In genomic region chr4:6418193-6418755, GRCh38 we compare ENCODE assay signal across 15 cellular contexts. TPM values are rescaled to one million over a fixed set of nuclear protein-coding genes. Genes with fewer than 3 reads are reported as not detected.
A peak's percentile ranks its signal among the peaks of the same experiment; 100 is the strongest.
DNase-seq lines count a peak whose midpoint lies in the region; ATAC-seq, FAIRE-seq and TF ChIP-seq lines count a peak whose summit lies in the region.
"Had no signal": no experiment of that assay in that cellular context is flagged by ENCODE, and none has a peak within 500 bp of the region (broad histone marks: within the 10 kb centered on the region; RNA-seq: fewer than 3 reads in every experiment).

No MANE protein-coding gene starts in this region.

- 0 out of 2 replicates have a peak overlapping the region, but pooled peaks have one; percentile 12 for H2BK15ac ChIP-seq in H1 (ENCODE audit: low read length)
- H2BK15ac ChIP-seq in mesendoderm (replicated peaks; ENCODE audit: low read depth), result no peak overlapping the region

- no peaks in the 10 kb centered on the region; the same call in 1 of the 2 replicates for H3K23me2 ChIP-seq in H1 (ENCODE audit: low read depth, low read length)

- no peaks in the 10 kb centered on the region for H3K9me3 Mint-ChIP-seq in activated CD8-positive, alpha-beta T cell treated with anti-CD3 and anti-CD28 coated beads, Interleukin-2, amount 10 ng/mL, durations not matched to agents 7 days and 5 days (ENCODE audit: insufficient read depth)
- H3K9me3 Mint-ChIP-seq: GM23338, H9 had no signal

- intact Hi-C loops in HepG2 (cut with micrococcal nuclease; ENCODE audit: unreplicated experiment), result no loop called here
- intact Hi-C loops in right lobe of liver (cut with DNase I), result no loop called here
- intact Hi-C loops in upper lobe of right lung (cut with DNase I), result no loop called here

- H3K56ac ChIP-seq in H1 (replicated peaks; ENCODE audit: insufficient read length, low read depth, low read length) (no peak overlapping the region), mesendoderm (ENCODE audit: low read length) (no peak overlapping the region)

- 47% methylated on average over 6 of the region's 9 CpGs for WGBS in HepG2 (ENCODE audit: low lambda C conversion rate)
- WGBS in right lobe of liver (ENCODE audit: insufficient coverage, low coverage, low lambda C conversion rate, missing lambda C conversion rate), result 71% methylated on average over 5 of the region's 9 CpGs
- 83% methylated on average over 9 of the region's 9 CpGs; no CpG with 5 or more reads in 1 of the 2 experiments for WGBS in H1 (ENCODE audit: extremely low coverage in 1 of 2, insufficient coverage in 1 of 2, insufficient read length in 1 of 2, insufficient replicate concordance in 2 of 2, low coverage in 1 of 2, low lambda C conversion rate in 2 of 2, missing lambda C conversion rate in 1 of 2), 2 experiments
- WGBS in mesendoderm (ENCODE audit: extremely low coverage, insufficient coverage, low lambda C conversion rate), result no CpG with 5 or more reads among the region's 9 CpGs

- POLR2A ChIA-PET in HepG2 (lab: Yijun Ruan, JAX), result no interaction called here
- POLR2A ChIA-PET in H1 (lab: Charles Lee; ENCODE audit: partially characterized antibody), result no interaction called here
- POLR2A ChIA-PET in activated CD8-positive, alpha-beta T cell treated with anti-CD3 and anti-CD28 coated beads, Interleukin-2, amount 10 ng/mL, durations not matched to agents 7 days and 5 days (lab: Charles Lee), result no interaction called here

- no peak overlapping the region for H3K4me3 Mint-ChIP-seq in activated CD8-positive, alpha-beta T cell treated with anti-CD3 and anti-CD28 coated beads, Interleukin-2, amount 10 ng/mL, durations not matched to agents 7 days and 5 days
- H3K4me3 Mint-ChIP-seq: CD4-positive, alpha-beta memory T cell; GM23338; H9 had no signal

- TF ChIP-seq EP300 in HepG2 (IDR thresholded peaks at IDR 0.05; ENCODE audit: low read depth in 2 of 2, low read length in 2 of 2), result no peak
- no peak for TF ChIP-seq EP300 in HepG2 (CRISPR knock-in tag; IDR thresholded peaks at IDR 0.05; ENCODE audit: borderline replicate concordance)
- TF ChIP-seq EP300 in H1 (IDR thresholded peaks at IDR 0.05; ENCODE audit: borderline replicate concordance in 1 of 2, low read depth in 2 of 2, low read length in 2 of 2), result no peak

- H3K9ac ChIP-seq in HepG2 (ENCODE audit: insufficient read depth, low read depth, low read length) (no peak overlapping the region), H1 (replicated peaks in 1 of 4; ENCODE audit: extremely low read depth in 1 of 4, low read depth in 3 of 4, low read length in 3 of 4) (no peak overlapping the region), mesendoderm (ENCODE audit: low read length) (no peak overlapping the region)

- peaks cover 2% of the 10 kb centered on the region for H3K27me3 Mint-ChIP-seq in activated CD8-positive, alpha-beta T cell treated with anti-CD3 and anti-CD28 coated beads, Interleukin-2, amount 10 ng/mL, durations not matched to agents 7 days and 5 days (ENCODE audit: low read depth)

- no peak overlapping the region for H2BK20ac ChIP-seq in H1 (ENCODE audit: low read length)

- no peaks in the 10 kb centered on the region for H3K36me3 Mint-ChIP-seq in activated CD8-positive, alpha-beta T cell treated with anti-CD3 and anti-CD28 coated beads, Interleukin-2, amount 10 ng/mL, durations not matched to agents 7 days and 5 days (ENCODE audit: low read depth)
- H3K36me3 Mint-ChIP-seq: CD4-positive, alpha-beta memory T cell had no signal

- H3K4me2 ChIP-seq in HepG2 (ENCODE audit: low read depth, low read length) (no peak overlapping the region), H1 (ENCODE audit: insufficient read depth in 1 of 2, low read depth in 2 of 2, low read length in 2 of 2) (no peak overlapping the region), mesendoderm (ENCODE audit: low read length) (no peak overlapping the region)
- H3K4me2 ChIP-seq: GM23338 had no signal

- TF ChIP-seq POLR2A in HepG2 (IDR thresholded peaks at IDR 0.05; ENCODE audit: insufficient read depth in 1 of 2, low read depth in 2 of 2, low read length in 2 of 2), result no peak
- TF ChIP-seq POLR2A in right lobe of liver (IDR thresholded peaks at IDR 0.05), result no peak
- TF ChIP-seq POLR2A in H1 (IDR thresholded peaks at IDR 0.05; ENCODE audit: control extremely low read depth in 1 of 2, low read depth in 2 of 2, low read length in 2 of 2), result no peak

- no peaks in the 10 kb centered on the region for H4K20me1 ChIP-seq in HepG2 (ENCODE audit: insufficient read depth, low read length)
- peaks cover 0 to 2% of the 10 kb centered on the region in 2 experiments for H4K20me1 ChIP-seq in H1 (replicated peaks in 1 of 2; ENCODE audit: control insufficient read depth in 1 of 2, insufficient read depth in 2 of 2, low read length in 2 of 2)

- no TSS peak for BruUV-seq in HepG2 (replicated peaks; lab: Mats Ljungman, UMichigan)

- H3K18ac ChIP-seq in H1 (ENCODE audit: extremely low read depth, low read length) (no peak overlapping the region), mesendoderm (ENCODE audit: low read length) (no peak overlapping the region)

- H3K79me2 ChIP-seq in HepG2 (ENCODE audit: insufficient read depth, low read length) (no peaks in the 10 kb centered on the region), H1 (ENCODE audit: control insufficient read depth in 1 of 2, insufficient read depth in 2 of 2, low read length in 2 of 2) (no peaks in the 10 kb centered on the region), mesendoderm (ENCODE audit: control insufficient read depth, insufficient read depth, low read length) (no peaks in the 10 kb centered on the region)

- no peak for TF ChIP-seq RAD21 in HepG2 (CRISPR knock-in tag; IDR thresholded peaks at IDR 0.05)
- no peak for TF ChIP-seq RAD21 in H1 (IDR thresholded peaks at IDR 0.05 in 1 of 2, conservative IDR thresholded peaks at IDR 0.05 in 1 of 2; ENCODE audit: low read depth in 2 of 2, low read length in 2 of 2)

- no peak overlapping the region for H3K23ac ChIP-seq in H1 (ENCODE audit: insufficient read length)
- H3K23ac ChIP-seq in mesendoderm (ENCODE audit: low read length), result no peak overlapping the region

- H4K5ac ChIP-seq in H1 (ENCODE audit: insufficient read length, low read depth, low read length), result no peak overlapping the region
- H4K5ac ChIP-seq in mesendoderm (ENCODE audit: low read length), result no peak overlapping the region

- no peak for FAIRE-seq in HepG2 (lab: Jason Lieb, UNC)
- no peak for FAIRE-seq in H1 (lab: Jason Lieb, UNC)
- FAIRE-seq: GM12891 had no signal

- H3K4me1 ChIP-seq in HepG2 (ENCODE audit: insufficient read depth, low read length) (no peaks in the 10 kb centered on the region), right lobe of liver (no peaks in the 10 kb centered on the region), H1 (replicated peaks in 1 of 4; ENCODE audit: control insufficient read depth in 3 of 4, insufficient read depth in 4 of 4, low read length in 3 of 4) (peaks cover 0 to 23% (median 17%) of the 10 kb centered on the region in 4 experiments; a peak in 6 of 7 replicates), mesendoderm (ENCODE audit: control insufficient read depth, low read depth, low read length) (no peaks in the 10 kb centered on the region), upper lobe of right lung (no peaks in the 10 kb centered on the region)

- H4K8ac ChIP-seq in H1 (ENCODE audit: extremely low read depth, insufficient read depth, low read length) (no peak overlapping the region; the same call in 1 of the 2 replicates), mesendoderm (ENCODE audit: low read depth, low read length) (no peak overlapping the region)

- H3K79me1 ChIP-seq in H1 (ENCODE audit: low read depth, low read length) (no peaks in the 10 kb centered on the region), mesendoderm (ENCODE audit: low read length) (no peaks in the 10 kb centered on the region)

- H3K4ac ChIP-seq in H1 (replicated peaks; ENCODE audit: insufficient read length, low read depth, low read length) (no peak overlapping the region), mesendoderm (ENCODE audit: low read depth, low read length) (no peak overlapping the region)

- H3K9me3 ChIP-seq in HepG2 (ENCODE audit: low read length), result no peaks in the 10 kb centered on the region
- H3K9me3 ChIP-seq in right lobe of liver, result no peaks in the 10 kb centered on the region
- no peaks in the 10 kb centered on the region for H3K9me3 ChIP-seq in H1 (ENCODE audit: insufficient read depth in 2 of 2, low read depth in 1 of 2, low read length in 1 of 2)
- H3K9me3 ChIP-seq in upper lobe of right lung, result no peaks in the 10 kb centered on the region

- no peak for DNase-seq in HepG2 (ENCODE audit: low spot score)
- no peak for DNase-seq in right lobe of liver
- no peak for DNase-seq in H1 (ENCODE audit: low read depth in 1 of 2, low spot score in 2 of 2)
- peak; percentile 5 for DNase-seq in mesendoderm
- peak; percentile 46 for DNase-seq in upper lobe of right lung
- DNase-seq in kidney glomerular epithelial cell (lab: John Stamatoyannopoulos, UW), result no peak
- DNase-seq in activated CD8-positive, alpha-beta T cell treated with anti-CD3 and anti-CD28 coated beads, Interleukin-2, amount 10 ng/mL, durations not matched to agents 7 days and 5 days, result no peak
- no peak for DNase-seq in GM03348 (ENCODE audit: low spot score)
- DNase-seq: ACHN; CD4-positive, alpha-beta memory T cell; DMS79; H9 had no signal

- H4K91ac ChIP-seq in H1 (replicated peaks; ENCODE audit: insufficient read length, low read length), result no peak overlapping the region

- ATAC-seq in HepG2 (no peak), right lobe of liver (no peak), upper lobe of right lung (no peak)
- no peak for ATAC-seq in activated CD8-positive, alpha-beta T cell treated with anti-CD3 and anti-CD28 coated beads, Interleukin-2, amount 10 ng/mL, durations not matched to agents 7 days and 5 days
- ATAC-seq: GM23338 had no signal

- CTCF ChIA-PET in HepG2 (lab: Yijun Ruan, JAX; ENCODE audit: low intra/inter-chr PET ratio, low total read pairs), result no interaction called here
- CTCF ChIA-PET in H1 (lab: Charles Lee; ENCODE audit: partially characterized antibody), result interaction anchor here (0.9 to 1.9 kb wide), 4 partner anchors 10 to 86 kb away, joined by 3 to 5 read pairs (median 4); no protein-coding TSS in a partner anchor
- CTCF ChIA-PET in activated CD8-positive, alpha-beta T cell treated with anti-CD3 and anti-CD28 coated beads, Interleukin-2, amount 10 ng/mL, durations not matched to agents 7 days and 5 days (lab: Charles Lee), result interaction anchor here (0.6 kb wide), 1 partner anchor 138 kb away, joined by 3 read pairs; no protein-coding TSS in a partner anchor

- no peak overlapping the region for H3K14ac ChIP-seq in H1 (ENCODE audit: insufficient read length)

- H2BK12ac ChIP-seq in H1 (ENCODE audit: low read depth, low read length), result peak overlapping the region; percentile 20; the same call in 1 of the 2 replicates

- H2BK120ac ChIP-seq in H1 (replicated peaks; ENCODE audit: low read depth, low read length) (no peak overlapping the region), mesendoderm (ENCODE audit: low read depth, low read length) (no peak overlapping the region)

- no peaks in the 10 kb centered on the region for H3K36me3 ChIP-seq in HepG2 (replicated peaks in 1 of 2; ENCODE audit: control insufficient read depth in 1 of 2, insufficient read depth in 2 of 2, low read length in 2 of 2)
- no peaks in the 10 kb centered on the region for H3K36me3 ChIP-seq in right lobe of liver
- no peaks in the 10 kb centered on the region for H3K36me3 ChIP-seq in H1 (ENCODE audit: control insufficient read depth in 2 of 4, insufficient read depth in 4 of 4, low read length in 3 of 4)
- H3K36me3 ChIP-seq in mesendoderm (ENCODE audit: control insufficient read depth, insufficient read depth, low read length), result no peaks in the 10 kb centered on the region
- no peaks in the 10 kb centered on the region for H3K36me3 ChIP-seq in upper lobe of right lung

- H2AK5ac ChIP-seq in H1 (ENCODE audit: low read depth, low read length), result no peak overlapping the region
- no peak overlapping the region for H2AK5ac ChIP-seq in mesendoderm (ENCODE audit: low read length)

- TF ChIP-seq CTCF in HepG2 (CRISPR knock-in tag; IDR thresholded peaks at IDR 0.05), result no peak
- TF ChIP-seq CTCF in right lobe of liver (IDR thresholded peaks at IDR 0.05), result no peak
- TF ChIP-seq CTCF in H1 (IDR thresholded peaks at IDR 0.05; ENCODE audit: control extremely low read depth in 1 of 3, insufficient read depth in 1 of 3, low read depth in 1 of 3, low read length in 3 of 3), result no peak
- no peak for TF ChIP-seq CTCF in upper lobe of right lung (IDR thresholded peaks at IDR 0.05)

- H3K27me3 ChIP-seq in HepG2 (ENCODE audit: control insufficient read depth in 1 of 2, insufficient read depth in 2 of 2, low read length in 2 of 2) (peaks cover 6 to 46% of the 10 kb centered on the region in 2 experiments), right lobe of liver (no peaks in the 10 kb centered on the region), H1 (replicated peaks in 1 of 4; ENCODE audit: control insufficient read depth in 3 of 4, extremely low read depth in 1 of 4, insufficient read depth in 3 of 4, low read length in 3 of 4) (no peaks in the 10 kb centered on the region), mesendoderm (ENCODE audit: insufficient read depth, low read length, poor library complexity) (no peaks in the 10 kb centered on the region), upper lobe of right lung (peaks cover 14% of the 10 kb centered on the region)

- no peak overlapping the region for H3K27ac Mint-ChIP-seq in activated CD8-positive, alpha-beta T cell treated with anti-CD3 and anti-CD28 coated beads, Interleukin-2, amount 10 ng/mL, durations not matched to agents 7 days and 5 days
- H3K27ac Mint-ChIP-seq: CD4-positive, alpha-beta memory T cell; GM23338 had no signal

- H3K4me3 ChIP-seq in HepG2 (replicated peaks in 1 of 3; ENCODE audit: insufficient read depth in 1 of 3, low read depth in 2 of 3, low read length in 3 of 3), result no peak overlapping the region
- H3K4me3 ChIP-seq in right lobe of liver, result no peak overlapping the region
- no peak overlapping the region for H3K4me3 ChIP-seq in H1 (ENCODE audit: extremely low read depth in 1 of 4, insufficient read depth in 2 of 4, low read depth in 3 of 4, low read length in 4 of 4)
- H3K4me3 ChIP-seq in mesendoderm (ENCODE audit: low read length), result no peak overlapping the region
- H3K4me3 ChIP-seq in upper lobe of right lung, result no peak overlapping the region
- H3K4me3 ChIP-seq: GM23338 had no signal

- no peak overlapping the region; the same call in 1 of the 2 replicates for H2BK5ac ChIP-seq in H1 (ENCODE audit: low read depth, low read length)
- H2BK5ac ChIP-seq in mesendoderm (ENCODE audit: low read length), result no peak overlapping the region

- H3K27ac ChIP-seq in HepG2 (ENCODE audit: extremely low read length, insufficient read depth, low read length) (no peak overlapping the region), right lobe of liver (no peak overlapping the region), H1 (ENCODE audit: low read depth, low read length) (no peak overlapping the region), mesendoderm (ENCODE audit: low read depth, low read length) (no peak overlapping the region), upper lobe of right lung (no peak overlapping the region)
- H3K27ac ChIP-seq: C4-2B had no signal

- no peaks in the 10 kb centered on the region for H3K4me1 Mint-ChIP-seq in activated CD8-positive, alpha-beta T cell treated with anti-CD3 and anti-CD28 coated beads, Interleukin-2, amount 10 ng/mL, durations not matched to agents 7 days and 5 days (ENCODE audit: low read depth)
- H3K4me1 Mint-ChIP-seq: CD4-positive, alpha-beta memory T cell had no signal

- H2AFZ ChIP-seq in HepG2 (ENCODE audit: low read length) (no peak overlapping the region), H1 (ENCODE audit: low read length) (no peak overlapping the region)
- H2AFZ ChIP-seq: GM23338 had no signal

- in situ Hi-C loops in HepG2 (cut with HindIII; ENCODE audit: extremely low pct_ligation_motif_present, low pct_unique_long_range_greater_than_20kb), result no loop called here

RNA-seq across cellular contexts. Expression of gene PPP2R2C, which starts 54.1 kb away (rescaled TPM):
- total RNA-seq in HepG2 (2016; rRNA removed; fragmentation: Illumina TruSeq; extraction: Trizol) (0.60 and 1.2 TPM in 2 replicates), right lobe of liver (under 1 TPM in 2 of 6 experiments, not detected in 4; 0.12 to 0.27 TPM), upper lobe of right lung (0.09 TPM)
- 0.18 and 0.30 TPM in 2 replicates for total RNA-seq in HepG2 (2016; cell fraction: cytosol; rRNA removed; fragmentation: Illumina TruSeq; extraction: Trizol; ENCODE audit: low read depth)
- 0.69 and 1.1 TPM in 2 replicates for total RNA-seq in HepG2 (2016; cell fraction: insoluble cytoplasmic fraction; rRNA removed; fragmentation: Illumina TruSeq; extraction: Trizol)
- total RNA-seq in HepG2 (2016; cell fraction: membrane; rRNA removed; fragmentation: Illumina TruSeq; extraction: Trizol), result 0.83 and 1.1 TPM in 2 replicates
- 0.53 and 0.78 TPM in 2 replicates for total RNA-seq in HepG2 (2016; cell fraction: nucleus; rRNA removed; fragmentation: Illumina TruSeq; extraction: Trizol)
- polyA plus RNA-seq in HepG2 (2011; rRNA removed) (7.0 and 8.6 TPM in 2 replicates), H1 (2011; rRNA removed) (6.4 and 7.5 TPM in 2 replicates)
- 7.1 and 8.6 TPM in 2 replicates for polyA plus RNA-seq in HepG2 (2011; cell fraction: cytosol; rRNA removed)
- polyA plus RNA-seq in HepG2 (2011; cell fraction: nucleus; rRNA removed), result 5.4 and 5.9 TPM in 2 replicates
- polyA plus RNA-seq in HepG2 (2012), result 2.1 and 2.2 TPM in 2 replicates
- polyA plus RNA-seq in HepG2 (2016; cell fraction: cytosol; fragmentation: Illumina TruSeq; extraction: Trizol; ENCODE audit: low read depth), result 0.25 and 0.43 TPM in 2 replicates
- 2.3 TPM in 2 replicates for polyA plus RNA-seq in HepG2 (2016; cell fraction: insoluble cytoplasmic fraction; fragmentation: Illumina TruSeq; extraction: Trizol; ENCODE audit: low read depth)
- polyA plus RNA-seq in HepG2 (2016; cell fraction: membrane; fragmentation: Illumina TruSeq; extraction: Trizol; ENCODE audit: low read depth), result 0.92 and 1.3 TPM in 2 replicates
- 2.0 and 2.3 TPM in 2 replicates for polyA plus RNA-seq in HepG2 (2016; cell fraction: nucleus; fragmentation: Illumina TruSeq; extraction: Trizol; ENCODE audit: insufficient read depth, low read depth)
- polyA minus RNA-seq in HepG2 (2011; rRNA and poly(A)+ RNA removed; ENCODE audit: low replicate concordance), result 0.07 and 17.8 TPM in 2 replicates
- 3.9 and 5.6 TPM in 2 replicates for polyA minus RNA-seq in HepG2 (2011; cell fraction: cytosol; rRNA and poly(A)+ RNA removed)
- polyA minus RNA-seq in HepG2 (2011; cell fraction: nucleus; rRNA and poly(A)+ RNA removed), result 6.0 and 6.7 TPM in 2 replicates
- 6.4 and 7.1 TPM in 2 replicates for total RNA-seq in H1 (2021; fragmentation: NEBNext Ultra II Directional; extraction: Animal tissue kit (Norgen Biotek cat#: 25700))
- polyA plus RNA-seq in H1 (2011; cell fraction: cytosol; rRNA removed), result 7.7 TPM
- 8.8 TPM for polyA plus RNA-seq in H1 (2011; cell fraction: nucleus; rRNA removed)
- 4.9 to 7.3 TPM (median 5.8 TPM) in 4 replicates for polyA plus RNA-seq in H1 (2012, experiment 1 of 2)
- 2.3 TPM for polyA plus RNA-seq in H1 (2012, experiment 2 of 2)
- polyA plus RNA-seq in H1 (2013, experiment 1 of 2), result 6.6 TPM
- 6.4 TPM for polyA plus RNA-seq in H1 (2013, experiment 2 of 2)
- 14.1 and 14.6 TPM in 2 replicates for polyA minus RNA-seq in H1 (2011; rRNA and poly(A)+ RNA removed)
- polyA minus RNA-seq in H1 (2011; cell fraction: cytosol; rRNA and poly(A)+ RNA removed), result 4.1 TPM
- polyA minus RNA-seq in H1 (2011; cell fraction: nucleus; rRNA and poly(A)+ RNA removed), result 4.2 TPM
- polyA plus RNA-seq in mesendoderm (2013, experiment 1 of 2), result 48.5 TPM
- polyA plus RNA-seq in mesendoderm (2013, experiment 2 of 2), result 52.5 TPM
- not detected for total RNA-seq in activated CD8-positive, alpha-beta T cell treated with anti-CD3 and anti-CD28 coated beads, Interleukin-2, amount 10 ng/mL, durations not matched to agents 7 days and 5 days
- total RNA-seq: CD4-positive, alpha-beta memory T cell had no signal
- polyA plus RNA-seq: CD4-positive, alpha-beta memory T cell had no signal

Comparison
In these comparisons a context has a peak if more than half of its experiments do, and no peak if none do; other contexts are left out.
1. DNase-seq: peak in mesendoderm (single experiment) and upper lobe of right lung (single experiment); none in HepG2 (single experiment), right lobe of liver (0 of 3), H1 (0 of 2), kidney glomerular epithelial cell (single experiment), activated CD8-positive, alpha-beta T cell treated with anti-CD3 and anti-CD28 coated beads, Interleukin-2, amount 10 ng/mL, durations not matched to agents 7 days and 5 days (single experiment) and GM03348 (single experiment).